Comparison of ENCODE assay signal across 11 cellular contexts in genomic region chr2:74777161-74777900, GRCh38. TPM values are rescaled to one million over a fixed set of nuclear protein-coding genes. Genes with fewer than 3 reads are reported as not detected.
DNase-seq lines count a peak whose midpoint lies in the region; ATAC-seq lines count a peak whose summit lies in the region.
"Had no signal": no experiment of that assay in that cellular context is flagged by ENCODE, and none has a peak within 500 bp of the region (broad histone marks: within the 10 kb centered on the region; RNA-seq: fewer than 3 reads in every experiment).

No MANE protein-coding gene starts in this region.

- H3K4me1 Mint-ChIP-seq in activated naive CD4-positive, alpha-beta T cell treated with anti-CD3 and anti-CD28 coated beads, Interleukin-2, amount 50 U/mL, for 24 hours: peaks cover 14% of the 10 kb centered on the region
- H3K4me1 Mint-ChIP-seq in T-helper 2 cell treated with Interferon-gamma antibody and Interleukin-4, amounts not matched to agents 5 μg/mL and 100 μg/mL, for 36 hours (ENCODE audit: low read depth): peaks cover 28% of the 10 kb centered on the region
- H3K4me1 Mint-ChIP-seq in stimulated activated naive CD8-positive, alpha-beta T cell treated with anti-CD3 and anti-CD28 coated beads, Interleukin-15, Interleukin-2, amounts not matched to agents 100 ng/mL and 50 ng/mL, for 24 hours (ENCODE audit: low read depth): peaks cover 14% of the 10 kb centered on the region

- no peaks in the 10 kb centered on the region for H3K27me3 Mint-ChIP-seq in activated naive CD4-positive, alpha-beta T cell treated with anti-CD3 and anti-CD28 coated beads, Interleukin-2, amount 50 U/mL, for 24 hours
- H3K27me3 Mint-ChIP-seq in T-helper 2 cell treated with Interferon-gamma antibody and Interleukin-4, amounts not matched to agents 5 μg/mL and 100 μg/mL, for 36 hours (ENCODE audit: low read depth): no peaks in the 10 kb centered on the region
- H3K27me3 Mint-ChIP-seq in stimulated activated naive CD8-positive, alpha-beta T cell treated with anti-CD3 and anti-CD28 coated beads, Interleukin-15, Interleukin-2, amounts not matched to agents 100 ng/mL and 50 ng/mL, for 24 hours: no peaks in the 10 kb centered on the region

- ATAC-seq in HG02678 (IDR thresholded peaks at IDR 0.05; ENCODE audit: unreplicated experiment): peak; percentile 90

- H3K4me3 Mint-ChIP-seq in activated naive CD4-positive, alpha-beta T cell treated with anti-CD3 and anti-CD28 coated beads, Interleukin-2, amount 50 U/mL, for 24 hours: no peak overlapping the region
- peak overlapping the region; percentile 67 for H3K4me3 Mint-ChIP-seq in T-helper 2 cell treated with Interferon-gamma antibody and Interleukin-4, amounts not matched to agents 5 μg/mL and 100 μg/mL, for 36 hours
- no peak overlapping the region for H3K4me3 Mint-ChIP-seq in stimulated activated naive CD8-positive, alpha-beta T cell treated with anti-CD3 and anti-CD28 coated beads, Interleukin-15, Interleukin-2, amounts not matched to agents 100 ng/mL and 50 ng/mL, for 24 hours

- DNase-seq in activated naive CD4-positive, alpha-beta T cell treated with Interleukin-2 at 50 U/mL for 16 hours: no peak
- peak; percentile 26 for DNase-seq in T-helper 2 cell treated with Interferon-gamma antibody and Interleukin-4, amounts not matched to agents 5 μg/mL and 100 μg/mL, for 36 hours (ENCODE audit: low spot score)
- no peak for DNase-seq in stimulated activated CD4-positive, alpha-beta T cell treated with anti-CD3 and anti-CD28 coated beads, Interleukin-1b, Interleukin-23, amount 100 ng/mL, for 48 hours
- DNase-seq in cardiac septum (ENCODE audit: low spot score) (no peak), head of caudate nucleus (no peak)
- DNase-seq: kidney, NCI-H2107, SHP77 had no signal

- no peaks in the 10 kb centered on the region for H3K9me3 Mint-ChIP-seq in activated naive CD4-positive, alpha-beta T cell treated with anti-CD3 and anti-CD28 coated beads, Interleukin-2, amount 50 U/mL, for 24 hours
- H3K9me3 Mint-ChIP-seq in T-helper 2 cell treated with Interferon-gamma antibody and Interleukin-4, amounts not matched to agents 5 μg/mL and 100 μg/mL, for 36 hours: no peaks in the 10 kb centered on the region
- no peaks in the 10 kb centered on the region for H3K9me3 Mint-ChIP-seq in stimulated activated naive CD8-positive, alpha-beta T cell treated with anti-CD3 and anti-CD28 coated beads, Interleukin-15, Interleukin-2, amounts not matched to agents 100 ng/mL and 50 ng/mL, for 24 hours

- peak overlapping the region; percentile 12 for H3K27ac Mint-ChIP-seq in activated naive CD4-positive, alpha-beta T cell treated with anti-CD3 and anti-CD28 coated beads, Interleukin-2, amount 50 U/mL, for 24 hours
- peak overlapping the region; percentile 83 for H3K27ac Mint-ChIP-seq in T-helper 2 cell treated with Interferon-gamma antibody and Interleukin-4, amounts not matched to agents 5 μg/mL and 100 μg/mL, for 36 hours
- peak overlapping the region; percentile 67 for H3K27ac Mint-ChIP-seq in stimulated activated naive CD8-positive, alpha-beta T cell treated with anti-CD3 and anti-CD28 coated beads, Interleukin-15, Interleukin-2, amounts not matched to agents 100 ng/mL and 50 ng/mL, for 24 hours

- intact Hi-C loops in cardiac septum (cut with DNase I): no loop called here
- intact Hi-C loops in head of caudate nucleus (cut with DNase I): no loop called here

- no peaks in the 10 kb centered on the region for H3K36me3 Mint-ChIP-seq in activated naive CD4-positive, alpha-beta T cell treated with anti-CD3 and anti-CD28 coated beads, Interleukin-2, amount 50 U/mL, for 24 hours
- no peaks in the 10 kb centered on the region for H3K36me3 Mint-ChIP-seq in T-helper 2 cell treated with Interferon-gamma antibody and Interleukin-4, amounts not matched to agents 5 μg/mL and 100 μg/mL, for 36 hours (ENCODE audit: low read depth)
- H3K36me3 Mint-ChIP-seq in stimulated activated naive CD8-positive, alpha-beta T cell treated with anti-CD3 and anti-CD28 coated beads, Interleukin-15, Interleukin-2, amounts not matched to agents 100 ng/mL and 50 ng/mL, for 24 hours (ENCODE audit: low read depth): no peaks in the 10 kb centered on the region

RNA-seq across cellular contexts. Expression of gene HK2, which starts 56.6 kb away (rescaled TPM):
- total RNA-seq in cardiac septum: 15.5 TPM

Comparison
In these comparisons a context has a peak if more than half of its experiments do, and no peak if none do; other contexts are left out.
1. H3K27ac Mint-ChIP-seq: peak in every context shown above with its lines; median percentile 83 in T-helper 2 cell treated with Interferon-gamma antibody and Interleukin-4, amounts not matched to agents 5 μg/mL and 100 μg/mL, for 36 hours; 67 in stimulated activated naive CD8-positive, alpha-beta T cell treated with anti-CD3 and anti-CD28 coated beads, Interleukin-15, Interleukin-2, amounts not matched to agents 100 ng/mL and 50 ng/mL, for 24 hours; 12 in activated naive CD4-positive, alpha-beta T cell treated with anti-CD3 and anti-CD28 coated beads, Interleukin-2, amount 50 U/mL, for 24 hours.